In genomic region chr17:34252138-34252889, GRCh38 we compare ENCODE assay signal across 9 cellular contexts. TPM values are rescaled to one million over a fixed set of nuclear protein-coding genes. Genes with fewer than 3 reads are reported as not detected.
A peak's percentile ranks its signal among the peaks of the same experiment; 100 is the strongest.
DNase-seq lines count a peak whose midpoint lies in the region; ATAC-seq and TF ChIP-seq lines count a peak whose summit lies in the region.
"Had no signal": no experiment of that assay in that cellular context is flagged by ENCODE, and none has a peak within 500 bp of the region (broad histone marks: within the 10 kb centered on the region; RNA-seq: fewer than 3 reads in every experiment).

No MANE protein-coding gene starts in this region.

- ATAC-seq in esophagus mucosa (peak; percentile 47), HG03378 (IDR thresholded peaks at IDR 0.05; ENCODE audit: unreplicated experiment) (no peak)

- DNase-seq in GM12864 (ENCODE audit: low read depth): peak; percentile 30
- peak; percentile 51 for DNase-seq in myocyte (ENCODE audit: low read depth)
- no peak for DNase-seq in NK-92 treated with Interleukin-12 subunit alpha and Interleukin-12 subunit beta, amount 100 ng/mL, for 24 hours (lab: John Stamatoyannopoulos, UW)
- DNase-seq in cerebellar nuclear complex (lab: John Stamatoyannopoulos, UW): no peak
- DNase-seq in activated CD4-positive, alpha-beta T cell treated with anti-CD3 and anti-CD28 coated beads for 1 hour: no peak

- H3K4me3 ChIP-seq in GM12864 (ENCODE audit: low read depth, low read length): no peak overlapping the region

- TF ChIP-seq CTCF in GM12864 (IDR thresholded peaks at IDR 0.05; ENCODE audit: low read depth, low read length, missing control alignments): no peak

TF ChIP-seq in PFSK-1, 5 proteins besides CTCF, POLR2A, EP300 and RAD21:
- TF ChIP-seq SIN3A (IDR thresholded peaks at IDR 0.05; ENCODE audit: borderline replicate concordance, insufficient read depth, low read length) (0 out of 2 replicates have a peak, but pooled peaks have one; percentile 27), FOXP2 (optimal IDR thresholded peaks at IDR 0.05; ENCODE audit: borderline replicate concordance, extremely low read depth, extremely low read length, insufficient read depth) (no peak), POLR2AphosphoS5 (IDR thresholded peaks at IDR 0.05; ENCODE audit: low read depth, low read length) (no peak), TAF1 (IDR thresholded peaks at IDR 0.05; ENCODE audit: borderline replicate concordance, insufficient read depth, low read length) (no peak)
- TF ChIP-seq, protein P1, sequence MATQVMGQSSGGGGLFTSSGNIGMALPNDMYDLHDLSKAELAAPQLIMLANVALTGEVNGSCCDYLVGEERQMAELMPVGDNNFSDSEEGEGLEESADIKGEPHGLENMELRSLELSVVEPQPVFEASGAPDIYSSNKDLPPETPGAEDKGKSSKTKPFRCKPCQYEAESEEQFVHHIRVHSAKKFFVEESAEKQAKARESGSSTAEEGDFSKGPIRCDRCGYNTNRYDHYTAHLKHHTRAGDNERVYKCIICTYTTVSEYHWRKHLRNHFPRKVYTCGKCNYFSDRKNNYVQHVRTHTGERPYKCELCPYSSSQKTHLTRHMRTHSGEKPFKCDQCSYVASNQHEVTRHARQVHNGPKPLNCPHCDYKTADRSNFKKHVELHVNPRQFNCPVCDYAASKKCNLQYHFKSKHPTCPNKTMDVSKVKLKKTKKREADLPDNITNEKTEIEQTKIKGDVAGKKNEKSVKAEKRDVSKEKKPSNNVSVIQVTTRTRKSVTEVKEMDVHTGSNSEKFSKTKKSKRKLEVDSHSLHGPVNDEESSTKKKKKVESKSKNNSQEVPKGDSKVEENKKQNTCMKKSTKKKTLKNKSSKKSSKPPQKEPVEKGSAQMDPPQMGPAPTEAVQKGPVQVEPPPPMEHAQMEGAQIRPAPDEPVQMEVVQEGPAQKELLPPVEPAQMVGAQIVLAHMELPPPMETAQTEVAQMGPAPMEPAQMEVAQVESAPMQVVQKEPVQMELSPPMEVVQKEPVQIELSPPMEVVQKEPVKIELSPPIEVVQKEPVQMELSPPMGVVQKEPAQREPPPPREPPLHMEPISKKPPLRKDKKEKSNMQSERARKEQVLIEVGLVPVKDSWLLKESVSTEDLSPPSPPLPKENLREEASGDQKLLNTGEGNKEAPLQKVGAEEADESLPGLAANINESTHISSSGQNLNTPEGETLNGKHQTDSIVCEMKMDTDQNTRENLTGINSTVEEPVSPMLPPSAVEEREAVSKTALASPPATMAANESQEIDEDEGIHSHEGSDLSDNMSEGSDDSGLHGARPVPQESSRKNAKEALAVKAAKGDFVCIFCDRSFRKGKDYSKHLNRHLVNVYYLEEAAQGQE (IDR thresholded peaks at IDR 0.05; ENCODE audit: insufficient read depth in 1 of 2, low read depth in 2 of 2, low read length in 2 of 2): 0 out of 4 replicates have a peak, but pooled peaks of 1 of the 2 experiments have one; percentile 6

RNA-seq across cellular contexts. Expression of gene CCL2, which starts 2.8 kb away (rescaled TPM):
- polyA plus RNA-seq in PFSK-1 (2012; ENCODE audit: insufficient read length, low read depth): 8.6 TPM
- total RNA-seq in esophagus mucosa (2.2 TPM), myocyte (0.32 and 2.1 TPM in 2 replicates)
- 7.8 TPM for polyA plus RNA-seq in myocyte (2012)

RNA-seq across cellular contexts. Expression of gene CCL7, which starts 17.7 kb away (rescaled TPM):
- not detected for polyA plus RNA-seq in PFSK-1 (2012; ENCODE audit: insufficient read length, low read depth)
- total RNA-seq in esophagus mucosa: not detected
- total RNA-seq in myocyte: not detected in 2 replicates
- not detected for polyA plus RNA-seq in myocyte (2012)
- total RNA-seq: natural killer cell treated with Interleukin-12 subunit alpha and Interleukin-12 subunit beta and Interleukin-15 and Interleukin-18, amount 100 ng/mL, for 72 hours had no signal

RNA-seq across cellular contexts. Expression of gene CCL11, which starts 33.2 kb away (rescaled TPM):
- not detected for polyA plus RNA-seq in PFSK-1 (2012; ENCODE audit: insufficient read length, low read depth)
- 0.28 TPM for total RNA-seq in esophagus mucosa
- not detected in 2 replicates for total RNA-seq in myocyte
- not detected for polyA plus RNA-seq in myocyte (2012)
- total RNA-seq: natural killer cell treated with Interleukin-12 subunit alpha and Interleukin-12 subunit beta and Interleukin-15 and Interleukin-18, amount 100 ng/mL, for 72 hours had no signal

Comparison
In these comparisons a context has a peak if more than half of its experiments do, and no peak if none do; other contexts are left out.
1. DNase-seq: peak in GM12864 (single experiment) and myocyte (single experiment); none in NK-92 treated with Interleukin-12 subunit alpha and Interleukin-12 subunit beta, amount 100 ng/mL, for 24 hours (single experiment), cerebellar nuclear complex (0 of 2) and activated CD4-positive, alpha-beta T cell treated with anti-CD3 and anti-CD28 coated beads for 1 hour (single experiment).